ENCODE assay signal across 20 cellular contexts in the genomic region with DNA sequence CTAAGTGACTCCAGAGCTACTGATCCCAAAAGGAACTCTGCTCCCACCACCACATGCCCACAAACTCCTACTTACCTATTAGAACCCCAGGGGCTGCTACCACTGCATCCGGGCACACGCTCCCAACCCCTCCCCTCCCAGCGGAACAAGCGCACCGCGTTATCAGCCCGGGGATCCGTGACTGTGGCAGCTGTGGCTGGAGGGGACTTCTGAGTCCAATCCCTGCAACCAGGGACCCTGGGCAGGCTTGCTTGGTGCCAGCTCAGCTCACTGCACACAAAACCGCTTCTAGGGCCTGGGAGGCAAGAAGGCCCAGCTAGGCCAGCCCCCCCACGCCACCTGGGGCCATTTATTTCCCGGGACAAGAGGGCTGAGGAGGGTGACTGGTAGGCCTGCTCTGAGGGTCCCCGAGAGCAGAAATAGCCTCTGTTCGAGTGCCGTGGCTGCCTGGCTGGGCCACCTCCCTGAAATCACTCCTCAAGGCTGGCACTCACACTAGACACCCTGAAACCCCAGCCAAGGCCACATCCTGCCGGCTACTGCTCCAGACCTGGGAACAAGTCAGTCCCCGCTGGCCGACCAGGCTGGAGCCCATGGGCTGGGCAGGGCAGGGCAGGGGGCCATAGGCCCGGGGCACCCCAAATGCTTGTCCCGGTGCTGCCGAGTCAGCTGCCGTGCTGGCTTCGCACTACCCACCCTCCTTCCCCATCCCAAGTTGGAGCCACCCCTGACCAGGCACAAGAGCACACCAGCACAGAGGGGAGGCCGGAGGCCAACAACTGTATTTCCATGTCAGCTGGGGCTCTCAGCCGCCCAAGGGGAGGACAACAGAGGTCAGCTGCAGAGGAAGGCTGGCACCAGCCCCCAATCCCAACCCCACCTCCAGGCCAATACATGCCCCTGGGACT. TPM values are rescaled to one million over a fixed set of nuclear protein-coding genes. Genes with fewer than 3 reads are reported as not detected.
DNase-seq lines count a peak whose midpoint lies in the region; ATAC-seq, FAIRE-seq and TF ChIP-seq lines count a peak whose summit lies in the region.
"Had no signal": no experiment of that assay in that cellular context is flagged by ENCODE, and none has a peak within 500 bp of the region (broad histone marks: within the 10 kb centered on the region; RNA-seq: fewer than 3 reads in every experiment).

No MANE protein-coding gene starts in this region.

- POLR2A ChIA-PET in HepG2 (lab: Yijun Ruan, JAX) = interaction anchor here (1.0 to 1.5 kb wide), 4 partner anchors 10 to 100 kb away, joined by 3 to 6 read pairs (median 6); a partner anchor contains a TSS

- no peak for TF ChIP-seq RAD21 in HepG2 (CRISPR knock-in tag; IDR thresholded peaks at IDR 0.05)

- no peaks in the 10 kb centered on the region for H3K27me3 ChIP-seq in Loucy (ENCODE audit: insufficient read depth, low read length, poor library complexity, severe bottlenecking)
- H3K27me3 ChIP-seq in adrenal gland = no peaks in the 10 kb centered on the region
- peaks cover 0 to 2% of the 10 kb centered on the region in 2 experiments; a peak in 1 of 5 replicates for H3K27me3 ChIP-seq in HepG2 (ENCODE audit: control insufficient read depth in 1 of 2, insufficient read depth in 2 of 2, low read length in 2 of 2)
- no peaks in the 10 kb centered on the region for H3K27me3 ChIP-seq in thoracic aorta (replicated peaks; ENCODE audit: insufficient read depth)
- H3K27me3 ChIP-seq: right lobe of liver had no signal

- TF ChIP-seq EP300 in HepG2 (IDR thresholded peaks at IDR 0.05; ENCODE audit: low read depth in 2 of 2, low read length in 2 of 2) = no peak
- TF ChIP-seq EP300 in HepG2 (CRISPR knock-in tag; IDR thresholded peaks at IDR 0.05; ENCODE audit: borderline replicate concordance) = no peak

- CTCF ChIA-PET in HepG2 (lab: Yijun Ruan, JAX; ENCODE audit: low intra/inter-chr PET ratio, low total read pairs) = no interaction called here

- H3F3A ChIP-seq in Loucy (ENCODE audit: low read depth) = 0 out of 2 replicates have a peak, but pooled peaks cover 3% of the 10 kb centered on the region

- ATAC-seq in HepG2 (no peak), thoracic aorta (ENCODE audit: insufficient number of reproducible peaks, low FRiP score, low read depth) (no peak), HG03196 (IDR thresholded peaks at IDR 0.05; ENCODE audit: unreplicated experiment) (no peak)
- ATAC-seq in stimulated activated naive B cell treated with anti-CD40 and anti-IgM and Interleukin-4, amounts not matched to agents 10 μg/mL and 1 μg/mL and 100 μg/mL, for 72 hours (replicated peaks) = no peak
- ATAC-seq: activated T-cell treated with anti-CD3 and anti-CD28 coated beads, Interleukin-2, amount 50 U/mL, for 4 hours had no signal

- WGBS in adrenal gland, 4 donors = 6 to 68% (median 57%) methylated on average over 7 to 24 of the region's 24 CpGs
- 73% methylated on average over 3 of the region's 24 CpGs for WGBS in HepG2 (ENCODE audit: low lambda C conversion rate)

- H3K4me3 ChIP-seq in Loucy (ENCODE audit: low read length, poor library complexity, severe bottlenecking) (peak overlapping the region; percentile 37), adrenal gland (no peak overlapping the region), HepG2 (replicated peaks in 1 of 3; ENCODE audit: insufficient read depth in 1 of 3, low read depth in 2 of 3, low read length in 3 of 3) (no peak overlapping the region), thoracic aorta (no peak overlapping the region)
- H3K4me3 ChIP-seq: cardiac muscle cell, esophagus squamous epithelium, neural progenitor cell, right lobe of liver had no signal

- in situ Hi-C loops in HepG2 (cut with HindIII; ENCODE audit: extremely low pct_ligation_motif_present, low pct_unique_long_range_greater_than_20kb) = no loop called here

- H3K4me2 ChIP-seq in Loucy (ENCODE audit: low read depth, low read length, poor library complexity, severe bottlenecking) = peak overlapping the region; percentile 100
- no peak overlapping the region for H3K4me2 ChIP-seq in HepG2 (ENCODE audit: low read depth, low read length)
- H3K4me2 ChIP-seq: neural progenitor cell had no signal

- no peak overlapping the region for H3K4me3 Mint-ChIP-seq in stimulated activated naive B cell treated with anti-CD40 and anti-IgM and Interleukin-4, amounts not matched to agents 10 μg/mL and 1 μg/mL and 100 μg/mL, for 72 hours
- H3K4me3 Mint-ChIP-seq: activated CD4-positive, alpha-beta memory T cell treated with anti-CD3 and anti-CD28 coated beads for 36 hours; activated naive CD8-positive, alpha-beta T cell; activated T-cell treated with anti-CD3 and anti-CD28 coated beads, Interleukin-2, amount 50 U/mL, for 4 hours; neural progenitor cell had no signal

- TF ChIP-seq POLR2A in adrenal gland (IDR thresholded peaks at IDR 0.05) (peak in 1 of 2 donors; percentile 13), HepG2 (IDR thresholded peaks at IDR 0.05; ENCODE audit: insufficient read depth in 1 of 2, low read depth in 2 of 2, low read length in 2 of 2) (no peak)

- no peaks in the 10 kb centered on the region for H3K9me3 Mint-ChIP-seq in stimulated activated naive B cell treated with anti-CD40 and anti-IgM and Interleukin-4, amounts not matched to agents 10 μg/mL and 1 μg/mL and 100 μg/mL, for 72 hours
- H3K9me3 Mint-ChIP-seq: activated CD4-positive, alpha-beta memory T cell treated with anti-CD3 and anti-CD28 coated beads for 36 hours; activated T-cell treated with anti-CD3 and anti-CD28 coated beads, Interleukin-2, amount 50 U/mL, for 4 hours; neural progenitor cell had no signal

- H3K9me3 ChIP-seq in Loucy (ENCODE audit: insufficient read depth, low read depth, low read length) = no peaks in the 10 kb centered on the region
- no peaks in the 10 kb centered on the region for H3K9me3 ChIP-seq in adrenal gland (replicated peaks in 1 of 3)
- H3K9me3 ChIP-seq in HepG2 (ENCODE audit: low read length) = no peaks in the 10 kb centered on the region
- no peaks in the 10 kb centered on the region for H3K9me3 ChIP-seq in thoracic aorta
- H3K9me3 ChIP-seq: esophagus squamous epithelium, right lobe of liver had no signal

- H3K27ac Mint-ChIP-seq in stimulated activated naive B cell treated with anti-CD40 and anti-IgM and Interleukin-4, amounts not matched to agents 10 μg/mL and 1 μg/mL and 100 μg/mL, for 72 hours = no peak overlapping the region
- H3K27ac Mint-ChIP-seq: activated CD4-positive, alpha-beta memory T cell treated with anti-CD3 and anti-CD28 coated beads for 36 hours; activated naive CD8-positive, alpha-beta T cell; neural progenitor cell had no signal

- peaks cover 9 to 31% of the 10 kb centered on the region in 2 donors for H3K4me1 Mint-ChIP-seq in stimulated activated naive B cell treated with anti-CD40 and anti-IgM and Interleukin-4, amounts not matched to agents 10 μg/mL and 1 μg/mL and 100 μg/mL, for 72 hours

- no peaks in the 10 kb centered on the region for H3K9me2 ChIP-seq in Loucy (replicated peaks; ENCODE audit: low read depth, low read length)

- peaks cover 49% of the 10 kb centered on the region for H3K79me2 ChIP-seq in Loucy (ENCODE audit: insufficient read depth, low read length)
- no peaks in the 10 kb centered on the region for H3K79me2 ChIP-seq in HepG2 (ENCODE audit: insufficient read depth, low read length)

- H3K27me3 Mint-ChIP-seq in stimulated activated naive B cell treated with anti-CD40 and anti-IgM and Interleukin-4, amounts not matched to agents 10 μg/mL and 1 μg/mL and 100 μg/mL, for 72 hours = peaks cover 22 to 32% of the 10 kb centered on the region in 2 donors

- intact Hi-C loops in adrenal gland (cut with DNase I) = loop anchor here in 1 of 2 donors (5.0 kb wide), 1 partner anchor 80 kb away; a partner anchor contains a TSS
- intact Hi-C loops in HepG2 (cut with micrococcal nuclease; ENCODE audit: unreplicated experiment) = no loop called here

- H4K20me1 ChIP-seq in Loucy (ENCODE audit: insufficient read depth, low read length, poor library complexity, severe bottlenecking) (no peaks in the 10 kb centered on the region), HepG2 (ENCODE audit: insufficient read depth, low read length) (peaks cover 8% of the 10 kb centered on the region)

- H3K4me1 ChIP-seq in Loucy (ENCODE audit: insufficient read depth, low read length, poor library complexity, severe bottlenecking) (peaks cover 71% of the 10 kb centered on the region), adrenal gland (replicated peaks in 1 of 2) (peaks cover 63 to 77% of the 10 kb centered on the region in 2 donors), HepG2 (ENCODE audit: insufficient read depth, low read length) (peaks cover 22% of the 10 kb centered on the region; the same call in 1 of the 2 replicates), thoracic aorta (ENCODE audit: control insufficient read depth in 1 of 2, low read depth in 2 of 2) (peaks cover 26 to 50% of the 10 kb centered on the region in 2 donors)

- TF ChIP-seq CTCF in Loucy (conservative IDR thresholded peaks at IDR 0.05; ENCODE audit: low read length) (no peak), adrenal gland (IDR thresholded peaks at IDR 0.05) (no peak), HepG2 (CRISPR knock-in tag; IDR thresholded peaks at IDR 0.05) (no peak), thoracic aorta (IDR thresholded peaks at IDR 0.05) (no peak)

- peak in 6 of 7 donors; percentile 53 to 72 (median 69) for DNase-seq in adrenal gland
- no peak for DNase-seq in HepG2 (ENCODE audit: low spot score)
- DNase-seq in thoracic aorta (ENCODE audit: low spot score) = no peak
- DNase-seq in stimulated activated naive B cell treated with anti-CD40 and anti-IgM and Interleukin-4, amounts not matched to agents 10 μg/mL and 1 μg/mL and 100 μg/mL, for 72 hours = no peak
- no peak for DNase-seq in putamen (ENCODE audit: low spot score)
- DNase-seq: activated CD4-positive, alpha-beta memory T cell treated with anti-CD3 and anti-CD28 coated beads for 36 hours; activated T-cell treated with anti-CD3 and anti-CD28 coated beads, Interleukin-2, amount 50 U/mL, for 4 hours; effector CD4-positive, alpha-beta T cell; esophagus squamous epithelium; NCI-H2029 treated with DMSO at 0.1 percent for 48 hours; NCI-H510A had no signal

- BruUV-seq in HepG2 (replicated peaks; lab: Mats Ljungman, UMichigan) = no TSS peak

- H3K36me3 ChIP-seq in Loucy (ENCODE audit: insufficient read depth, low read length) = no peaks in the 10 kb centered on the region; the same call in 1 of the 2 replicates
- H3K36me3 ChIP-seq in adrenal gland (replicated peaks in 1 of 2) = peaks cover 0 to 50% of the 10 kb centered on the region in 2 donors
- H3K36me3 ChIP-seq in HepG2 (replicated peaks in 1 of 2; ENCODE audit: control insufficient read depth in 1 of 2, insufficient read depth in 2 of 2, low read length in 2 of 2) = peaks cover 18 to 26% of the 10 kb centered on the region in 2 experiments; a peak in 4 of 5 replicates
- H3K36me3 ChIP-seq in thoracic aorta = peaks cover 45% of the 10 kb centered on the region
- H3K36me3 ChIP-seq: neural progenitor cell had no signal

- no peak for FAIRE-seq in HepG2 (lab: Jason Lieb, UNC)
- FAIRE-seq: islet of Langerhans had no signal

- peaks cover 20 to 35% of the 10 kb centered on the region in 2 donors for H3K36me3 Mint-ChIP-seq in stimulated activated naive B cell treated with anti-CD40 and anti-IgM and Interleukin-4, amounts not matched to agents 10 μg/mL and 1 μg/mL and 100 μg/mL, for 72 hours
- H3K36me3 Mint-ChIP-seq: activated naive CD8-positive, alpha-beta T cell; neural progenitor cell had no signal

- no peak overlapping the region for H2AFZ ChIP-seq in Loucy (ENCODE audit: low read length)
- H2AFZ ChIP-seq in HepG2 (ENCODE audit: low read length) = no peak overlapping the region
- H2AFZ ChIP-seq: neural progenitor cell had no signal

- peak overlapping the region; percentile 63 for H3K9ac ChIP-seq in Loucy (ENCODE audit: low read depth, low read length, poor library complexity, severe bottlenecking)
- no peak overlapping the region for H3K9ac ChIP-seq in HepG2 (ENCODE audit: insufficient read depth, low read depth, low read length)
- H3K9ac ChIP-seq: neural progenitor cell had no signal

- H3K27ac ChIP-seq in adrenal gland (peak overlapping the region; percentile 35 to 93 (median 78)), HepG2 (ENCODE audit: extremely low read length, insufficient read depth, low read length) (no peak overlapping the region), thoracic aorta (peak overlapping the region; percentile 92 to 98)
- H3K27ac ChIP-seq: cardiac muscle cell, neural progenitor cell, right lobe of liver had no signal

RNA-seq across cellular contexts. Expression of a gene that starts 1.9 kb away (rescaled TPM):
- total RNA-seq in adrenal gland = 100 to 1,000 TPM in 1 of 8 donors, 10 to 100 TPM in 7; 15.7 to 112 (median 31.6) TPM
- polyA plus RNA-seq in adrenal gland = 100 to 1,000 TPM in 1 of 3 donors, 10 to 100 TPM in 1, 1 to 10 TPM in 1; 6.3 to 267 (median 76.5) TPM
- total RNA-seq in HepG2 (2016; rRNA removed; fragmentation: Illumina TruSeq; extraction: Trizol) = 0.09 TPM in 1 of 2 replicates, not detected in the other
- not detected in 2 replicates for total RNA-seq in HepG2 (2016; cell fraction: cytosol; rRNA removed; fragmentation: Illumina TruSeq; extraction: Trizol; ENCODE audit: low read depth)
- not detected in 2 replicates for total RNA-seq in HepG2 (2016; cell fraction: insoluble cytoplasmic fraction; rRNA removed; fragmentation: Illumina TruSeq; extraction: Trizol)
- total RNA-seq in HepG2 (2016; cell fraction: membrane; rRNA removed; fragmentation: Illumina TruSeq; extraction: Trizol) = not detected in 2 replicates
- not detected in 2 replicates for total RNA-seq in HepG2 (2016; cell fraction: nucleus; rRNA removed; fragmentation: Illumina TruSeq; extraction: Trizol)
- polyA plus RNA-seq in HepG2 (2011; rRNA removed) = 0.13 and 0.22 TPM in 2 replicates
- 0.08 and 0.11 TPM in 2 replicates for polyA plus RNA-seq in HepG2 (2011; cell fraction: cytosol; rRNA removed)
- 1.8 and 2.5 TPM in 2 replicates for polyA plus RNA-seq in HepG2 (2011; cell fraction: nucleus; rRNA removed)
- polyA plus RNA-seq in HepG2 (2012) = 0.47 and 1.3 TPM in 2 replicates
- not detected in 2 replicates for polyA plus RNA-seq in HepG2 (2016; cell fraction: cytosol; fragmentation: Illumina TruSeq; extraction: Trizol; ENCODE audit: low read depth)
- not detected in 2 replicates for polyA plus RNA-seq in HepG2 (2016; cell fraction: insoluble cytoplasmic fraction; fragmentation: Illumina TruSeq; extraction: Trizol; ENCODE audit: low read depth)
- polyA plus RNA-seq in HepG2 (2016; cell fraction: membrane; fragmentation: Illumina TruSeq; extraction: Trizol; ENCODE audit: low read depth) = not detected in 2 replicates
- not detected in 2 replicates for polyA plus RNA-seq in HepG2 (2016; cell fraction: nucleus; fragmentation: Illumina TruSeq; extraction: Trizol; ENCODE audit: insufficient read depth, low read depth)
- polyA minus RNA-seq in HepG2 (2011; rRNA and poly(A)+ RNA removed; ENCODE audit: low replicate concordance) = 0.28 and 0.44 TPM in 2 replicates
- not detected in 2 replicates for polyA minus RNA-seq in HepG2 (2011; cell fraction: cytosol; rRNA and poly(A)+ RNA removed)
- 1.0 and 1.6 TPM in 2 replicates for polyA minus RNA-seq in HepG2 (2011; cell fraction: nucleus; rRNA and poly(A)+ RNA removed)
- 10 to 100 TPM; 27.2 to 28.6 TPM for total RNA-seq in thoracic aorta
- polyA plus RNA-seq: cardiac muscle cell had no signal

RNA-seq across cellular contexts. Expression of a gene that starts 11.5 kb away (rescaled TPM):
- 1,000 to 10,000 TPM; 1,712 to 4,168 (median 2,244) TPM for total RNA-seq in adrenal gland
- 1,000 to 10,000 TPM in 2 of 3 donors, 100 to 1,000 TPM in 1; 641 to 1,561 (median 1,335) TPM for polyA plus RNA-seq in adrenal gland
- total RNA-seq in HepG2 (2016; rRNA removed; fragmentation: Illumina TruSeq; extraction: Trizol) = 41.6 and 143 TPM in 2 replicates
- 27.5 and 30.2 TPM in 2 replicates for total RNA-seq in HepG2 (2016; cell fraction: cytosol; rRNA removed; fragmentation: Illumina TruSeq; extraction: Trizol; ENCODE audit: low read depth)
- total RNA-seq in HepG2 (2016; cell fraction: insoluble cytoplasmic fraction; rRNA removed; fragmentation: Illumina TruSeq; extraction: Trizol) = 34.4 and 150 TPM in 2 replicates
- total RNA-seq in HepG2 (2016; cell fraction: membrane; rRNA removed; fragmentation: Illumina TruSeq; extraction: Trizol) = 48.5 and 49.5 TPM in 2 replicates
- total RNA-seq in HepG2 (2016; cell fraction: nucleus; rRNA removed; fragmentation: Illumina TruSeq; extraction: Trizol) = 148 and 175 TPM in 2 replicates
- 230 and 408 TPM in 2 replicates for polyA plus RNA-seq in HepG2 (2011; rRNA removed)
- 243 and 281 TPM in 2 replicates for polyA plus RNA-seq in HepG2 (2011; cell fraction: cytosol; rRNA removed)
- polyA plus RNA-seq in HepG2 (2011; cell fraction: nucleus; rRNA removed) = 384 and 418 TPM in 2 replicates
- polyA plus RNA-seq in HepG2 (2012) = 353 and 402 TPM in 2 replicates
- 52.6 and 53.6 TPM in 2 replicates for polyA plus RNA-seq in HepG2 (2016; cell fraction: cytosol; fragmentation: Illumina TruSeq; extraction: Trizol; ENCODE audit: low read depth)
- 67.0 and 91.4 TPM in 2 replicates for polyA plus RNA-seq in HepG2 (2016; cell fraction: insoluble cytoplasmic fraction; fragmentation: Illumina TruSeq; extraction: Trizol; ENCODE audit: low read depth)
- polyA plus RNA-seq in HepG2 (2016; cell fraction: membrane; fragmentation: Illumina TruSeq; extraction: Trizol; ENCODE audit: low read depth) = 63.0 and 71.7 TPM in 2 replicates
- polyA plus RNA-seq in HepG2 (2016; cell fraction: nucleus; fragmentation: Illumina TruSeq; extraction: Trizol; ENCODE audit: insufficient read depth, low read depth) = 389 and 405 TPM in 2 replicates
- 165 and 658 TPM in 2 replicates for polyA minus RNA-seq in HepG2 (2011; rRNA and poly(A)+ RNA removed; ENCODE audit: low replicate concordance)
- 233 and 311 TPM in 2 replicates for polyA minus RNA-seq in HepG2 (2011; cell fraction: cytosol; rRNA and poly(A)+ RNA removed)
- 60.6 and 93.4 TPM in 2 replicates for polyA minus RNA-seq in HepG2 (2011; cell fraction: nucleus; rRNA and poly(A)+ RNA removed)
- 1,000 to 10,000 TPM in 1 of 2 donors, 100 to 1,000 TPM in 1; 427 to 1,049 TPM for total RNA-seq in thoracic aorta

RNA-seq across cellular contexts. Expression of a gene that starts 55.3 kb away (rescaled TPM):
- total RNA-seq in adrenal gland = under 1 TPM in 1 of 8 donors, not detected in 7; 0.61 TPM
- not detected for polyA plus RNA-seq in adrenal gland
- total RNA-seq in HepG2 (2016; rRNA removed; fragmentation: Illumina TruSeq; extraction: Trizol) = not detected in 2 replicates
- not detected in 2 replicates for total RNA-seq in HepG2 (2016; cell fraction: cytosol; rRNA removed; fragmentation: Illumina TruSeq; extraction: Trizol; ENCODE audit: low read depth)
- total RNA-seq in HepG2 (2016; cell fraction: insoluble cytoplasmic fraction; rRNA removed; fragmentation: Illumina TruSeq; extraction: Trizol) = not detected in 2 replicates
- total RNA-seq in HepG2 (2016; cell fraction: membrane; rRNA removed; fragmentation: Illumina TruSeq; extraction: Trizol) = not detected in 2 replicates
- total RNA-seq in HepG2 (2016; cell fraction: nucleus; rRNA removed; fragmentation: Illumina TruSeq; extraction: Trizol) = not detected in 2 replicates
- not detected in 2 replicates for polyA plus RNA-seq in HepG2 (2011; rRNA removed)
- 0.15 TPM in 1 of 2 replicates, not detected in the other for polyA plus RNA-seq in HepG2 (2011; cell fraction: cytosol; rRNA removed)
- polyA plus RNA-seq in HepG2 (2011; cell fraction: nucleus; rRNA removed) = 0.35 and 0.43 TPM in 2 replicates
- polyA plus RNA-seq in HepG2 (2012) = not detected in 2 replicates
- polyA plus RNA-seq in HepG2 (2016; cell fraction: cytosol; fragmentation: Illumina TruSeq; extraction: Trizol; ENCODE audit: low read depth) = not detected in 2 replicates
- not detected in 2 replicates for polyA plus RNA-seq in HepG2 (2016; cell fraction: insoluble cytoplasmic fraction; fragmentation: Illumina TruSeq; extraction: Trizol; ENCODE audit: low read depth)
- not detected in 2 replicates for polyA plus RNA-seq in HepG2 (2016; cell fraction: membrane; fragmentation: Illumina TruSeq; extraction: Trizol; ENCODE audit: low read depth)
- polyA plus RNA-seq in HepG2 (2016; cell fraction: nucleus; fragmentation: Illumina TruSeq; extraction: Trizol; ENCODE audit: insufficient read depth, low read depth) = not detected in 2 replicates
- polyA minus RNA-seq in HepG2 (2011; rRNA and poly(A)+ RNA removed; ENCODE audit: low replicate concordance) = not detected in 2 replicates
- polyA minus RNA-seq in HepG2 (2011; cell fraction: cytosol; rRNA and poly(A)+ RNA removed) = not detected in 2 replicates
- polyA minus RNA-seq in HepG2 (2011; cell fraction: nucleus; rRNA and poly(A)+ RNA removed) = not detected in 2 replicates
- not detected for total RNA-seq in thoracic aorta
- total RNA-seq: activated CD4-positive, alpha-beta memory T cell treated with anti-CD3 and anti-CD28 coated beads for 36 hours; activated T-cell treated with anti-CD3 and anti-CD28 coated beads, Interleukin-2, amount 50 U/mL, for 4 hours; cardiac muscle cell; esophagus squamous epithelium; mesenteric fat pad; subcutaneous adipose tissue had no signal
- polyA plus RNA-seq: cardiac muscle cell had no signal

Comparison
In these comparisons a context has a peak if more than half of its experiments do, and no peak if none do; other contexts are left out.
1. DNase-seq: peak in adrenal gland (6 of 7); none in HepG2 (single experiment), thoracic aorta (single experiment), stimulated activated naive B cell treated with anti-CD40 and anti-IgM and Interleukin-4, amounts not matched to agents 10 μg/mL and 1 μg/mL and 100 μg/mL, for 72 hours (single experiment) and putamen (single experiment).
2. RNA of a gene that starts 1.9 kb away (total RNA-seq): 15.7 to 112 TPM in adrenal gland and 27.2 to 28.6 TPM in thoracic aorta; 0.09 TPM in HepG2; every median in the first group is over 10 times any median in the second.